7 cellular contexts compared by ENCODE assay signal in genomic region chr7:100224891-100225290, GRCh38. TPM values are rescaled to one million over a fixed set of nuclear protein-coding genes. Genes with fewer than 3 reads are reported as not detected.
"Had no signal": no experiment of that assay in that cellular context is flagged by ENCODE, and none has a peak within 500 bp of the region (broad histone marks: within the 10 kb centered on the region; RNA-seq: fewer than 3 reads in every experiment).

No MANE protein-coding gene starts in this region.

RNA-seq across cellular contexts. Expression of gene PVRIG, which starts 5.1 kb away (rescaled TPM):
- total RNA-seq: cerebellum, epithelial cell of proximal tubule, fibroblast of villous mesenchyme, neural crest cell, occipital lobe, skeletal muscle tissue, temporal lobe had no signal
